1 cellular context compared by ENCODE assay signal in the genomic region with DNA sequence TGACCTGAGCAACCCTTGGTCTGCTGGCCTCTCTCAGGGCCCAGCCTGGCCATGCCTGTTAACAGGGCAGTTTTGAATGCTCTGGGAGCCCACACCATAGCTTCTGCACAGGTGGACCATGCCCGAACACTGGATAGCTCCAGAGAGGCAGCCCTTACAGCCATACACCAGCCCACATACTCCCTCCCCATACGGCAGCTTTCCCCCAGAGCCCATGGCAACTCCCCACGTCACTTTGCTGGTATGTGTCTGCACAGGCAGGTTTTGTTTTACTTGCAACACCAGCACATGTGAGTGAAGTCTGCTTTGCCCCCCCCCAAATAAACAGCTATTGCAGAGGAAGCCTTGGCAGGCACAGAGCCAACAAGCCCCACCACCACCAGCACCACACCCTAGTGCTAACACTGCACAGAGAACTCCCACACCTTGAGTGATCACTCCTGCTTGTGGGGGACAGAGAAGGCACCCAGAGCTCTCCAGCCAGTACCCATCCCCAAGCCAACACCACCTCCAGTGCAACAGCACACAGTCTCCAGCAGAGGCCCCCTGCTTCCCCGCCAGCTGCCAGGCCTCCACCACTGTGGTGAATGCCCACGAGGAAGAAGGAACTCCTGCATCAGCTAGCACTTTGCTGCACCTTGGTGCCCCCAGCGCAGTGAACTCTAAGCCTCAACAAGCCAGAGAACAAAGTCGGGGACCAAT.
TF ChIP-seq lines count a peak whose summit lies in the region.

No MANE protein-coding gene starts in this region.

TF ChIP-seq in H1, 55 proteins besides CTCF, POLR2A, EP300 and RAD21:
- TF ChIP-seq SP1 (IDR thresholded peaks at IDR 0.05; ENCODE audit: low read depth, low read length) (no peak), GTF2F1 (IDR thresholded peaks at IDR 0.05; ENCODE audit: borderline replicate concordance, low read depth, low read length) (no peak), CREB1 (IDR thresholded peaks at IDR 0.05) (no peak), SP4 (IDR thresholded peaks at IDR 0.05; ENCODE audit: low read length) (no peak), CEBPB (IDR thresholded peaks at IDR 0.05; ENCODE audit: low read depth, low read length) (no peak), NANOG (IDR thresholded peaks at IDR 0.05; ENCODE audit: insufficient read depth, low read depth, low read length, poor library complexity, severe bottlenecking) (no peak), BACH1 (IDR thresholded peaks at IDR 0.05; ENCODE audit: low read length) (no peak), RNF2 (IDR thresholded peaks at IDR 0.05; ENCODE audit: borderline replicate concordance, low read depth, low read length, missing control alignments, poor library complexity, severe bottlenecking) (no peak), TEAD4 (IDR thresholded peaks at IDR 0.05; ENCODE audit: low read depth, low read length) (no peak), EGR1 (IDR thresholded peaks at IDR 0.05; ENCODE audit: borderline replicate concordance, low read depth, low read length) (no peak), PHF8 (conservative IDR thresholded peaks at IDR 0.05; ENCODE audit: low read depth, low read length) (no peak), RFX5 (IDR thresholded peaks at IDR 0.05; ENCODE audit: borderline replicate concordance, low read depth, low read length) (no peak), TAF7 (optimal IDR thresholded peaks at IDR 0.05; ENCODE audit: borderline replicate concordance, low read depth, low read length) (no peak), RXRA (IDR thresholded peaks at IDR 0.05; ENCODE audit: insufficient read depth, low read depth, low read length) (no peak), BCL11A (IDR thresholded peaks at IDR 0.05; ENCODE audit: low read depth in 2 of 2, low read length in 2 of 2) (no peak), SIN3A (conservative IDR thresholded peaks at IDR 0.05 in 1 of 2, IDR thresholded peaks at IDR 0.05 in 1 of 2; ENCODE audit: low read depth in 1 of 2, low read length in 2 of 2) (no peak), TBP (IDR thresholded peaks at IDR 0.05; ENCODE audit: low read depth, low read length) (no peak)
- TF ChIP-seq, protein P1, sequence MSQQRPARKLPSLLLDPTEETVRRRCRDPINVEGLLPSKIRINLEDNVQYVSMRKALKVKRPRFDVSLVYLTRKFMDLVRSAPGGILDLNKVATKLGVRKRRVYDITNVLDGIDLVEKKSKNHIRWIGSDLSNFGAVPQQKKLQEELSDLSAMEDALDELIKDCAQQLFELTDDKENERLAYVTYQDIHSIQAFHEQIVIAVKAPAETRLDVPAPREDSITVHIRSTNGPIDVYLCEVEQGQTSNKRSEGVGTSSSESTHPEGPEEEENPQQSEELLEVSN (IDR thresholded peaks at IDR 0.05), result no peak
TF ChIP-seq in H1: peak in this region for 0.
